In the genomic region with DNA sequence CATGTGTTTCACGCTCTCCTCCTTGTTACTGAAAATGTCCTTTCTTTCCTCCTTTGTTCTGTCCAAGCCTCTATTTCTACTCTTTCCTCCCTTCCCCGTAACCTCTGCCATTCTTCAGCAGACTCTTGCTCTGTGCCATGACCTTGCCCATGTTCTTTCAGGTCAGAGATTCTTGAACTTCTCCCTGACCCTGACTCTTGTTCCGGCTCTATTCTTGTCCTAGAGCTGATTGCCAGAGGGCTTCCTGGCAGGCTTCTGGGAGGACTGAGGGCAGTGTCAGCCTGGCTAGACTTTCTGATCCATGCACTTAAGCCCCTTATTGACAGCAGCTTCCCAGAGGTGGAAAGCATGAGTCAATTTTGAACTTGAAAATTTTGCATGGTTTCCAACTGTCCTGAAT, we compare ENCODE assay signal across 18 cellular contexts.
"Had no signal": no experiment of that assay in that cellular context is flagged by ENCODE, and none has a peak within 500 bp of the region (broad histone marks: within the 10 kb centered on the region; RNA-seq: fewer than 3 reads in every experiment).

No MANE protein-coding gene starts in this region.

- H3K27me3 ChIP-seq: adrenal gland, foreskin keratinocyte, tibial nerve, uterus had no signal

- H3K4me3 ChIP-seq: adrenal gland, heart right ventricle, lung, tibial nerve, uterus had no signal

- FAIRE-seq: small intestine had no signal

- H3K27ac ChIP-seq: adrenal gland, foreskin keratinocyte, heart right ventricle, tibial nerve, uterus, VCaP had no signal

- H3K4me3 Mint-ChIP-seq: activated CD4-positive, alpha-beta memory T cell treated with anti-CD3 and anti-CD28 coated beads, Interleukin-2, amount 10 ng/mL, durations not matched to agents 7 days and 5 days; activated naive CD4-positive, alpha-beta T cell treated with anti-CD3 and anti-CD28 coated beads, Interleukin-2, amount 50 U/mL, for 24 hours; activated T-cell treated with anti-CD3 and anti-CD28 coated beads, Interleukin-2, amount 50 U/mL, for 24 hours; naive B cell had no signal

- H3K36me3 Mint-ChIP-seq: activated naive CD4-positive, alpha-beta T cell treated with anti-CD3 and anti-CD28 coated beads, Interleukin-2, amount 50 U/mL, for 24 hours; naive B cell had no signal

- H3K27ac Mint-ChIP-seq: activated CD4-positive, alpha-beta memory T cell treated with anti-CD3 and anti-CD28 coated beads, Interleukin-2, amount 10 ng/mL, durations not matched to agents 7 days and 5 days; activated naive CD4-positive, alpha-beta T cell treated with anti-CD3 and anti-CD28 coated beads, Interleukin-2, amount 50 U/mL, for 24 hours; activated T-cell treated with anti-CD3 and anti-CD28 coated beads, Interleukin-2, amount 50 U/mL, for 24 hours; naive B cell had no signal

- DNase-seq: activated CD4-positive, alpha-beta memory T cell treated with anti-CD3 and anti-CD28 coated beads, Interleukin-2, amount 10 ng/mL, durations not matched to agents 7 days and 5 days; activated T-cell treated with anti-CD3 and anti-CD28 coated beads, Interleukin-2, amount 50 U/mL, for 24 hours; central memory CD4-positive, alpha-beta T cell; cortex of kidney; effector CD8-positive, alpha-beta T cell; foreskin keratinocyte; left cardiac atrium; naive B cell; small intestine; stimulated activated CD4-positive, alpha-beta T cell treated with anti-CD3 and anti-CD28 coated beads, Interleukin-4, amount 100 ng/mL, for 24 hours; stimulated activated naive CD4-positive, alpha-beta T cell; uterus had no signal

- ATAC-seq: foreskin keratinocyte, left cardiac atrium had no signal

- H3K36me3 ChIP-seq: adrenal gland, heart right ventricle, tibial nerve, uterus had no signal

- H3K9me3 ChIP-seq: adrenal gland, heart right ventricle, tibial nerve, uterus had no signal

- H3K4me1 Mint-ChIP-seq: activated CD4-positive, alpha-beta memory T cell treated with anti-CD3 and anti-CD28 coated beads, Interleukin-2, amount 10 ng/mL, durations not matched to agents 7 days and 5 days; activated naive CD4-positive, alpha-beta T cell treated with anti-CD3 and anti-CD28 coated beads, Interleukin-2, amount 50 U/mL, for 24 hours; naive B cell had no signal

- H3K4me1 ChIP-seq: foreskin keratinocyte, heart right ventricle, uterus had no signal

- H3K9me3 Mint-ChIP-seq: activated CD4-positive, alpha-beta memory T cell treated with anti-CD3 and anti-CD28 coated beads, Interleukin-2, amount 10 ng/mL, durations not matched to agents 7 days and 5 days; activated naive CD4-positive, alpha-beta T cell treated with anti-CD3 and anti-CD28 coated beads, Interleukin-2, amount 50 U/mL, for 24 hours; activated T-cell treated with anti-CD3 and anti-CD28 coated beads, Interleukin-2, amount 50 U/mL, for 24 hours had no signal
